9 cellular contexts compared by ENCODE assay signal in the genomic region with DNA sequence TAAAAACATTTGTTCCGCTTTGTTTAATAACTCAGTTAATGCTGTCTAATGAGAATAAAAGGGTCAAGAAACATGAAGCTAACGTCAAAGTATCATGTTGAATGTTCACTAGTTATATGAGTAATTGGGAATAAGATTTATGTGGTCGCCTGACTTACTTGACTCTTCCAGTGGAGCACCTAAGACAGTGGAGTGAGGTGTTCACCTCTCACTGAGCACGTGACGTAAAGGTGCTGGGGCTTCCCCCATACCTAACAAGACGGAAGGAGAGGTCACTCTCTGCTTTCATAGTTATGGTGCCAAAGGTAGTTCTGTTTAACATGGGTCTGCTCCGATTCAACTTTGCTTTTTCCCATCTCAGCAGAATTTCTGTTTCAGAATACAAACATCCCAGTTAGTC. TPM values are rescaled to one million over a fixed set of nuclear protein-coding genes. Genes with fewer than 3 reads are reported as not detected.
A peak's percentile ranks its signal among the peaks of the same experiment; 100 is the strongest.
DNase-seq lines count a peak whose midpoint lies in the region; ATAC-seq and TF ChIP-seq lines count a peak whose summit lies in the region.
"Had no signal": no experiment of that assay in that cellular context is flagged by ENCODE, and none has a peak within 500 bp of the region (broad histone marks: within the 10 kb centered on the region; RNA-seq: fewer than 3 reads in every experiment).

No MANE protein-coding gene starts in this region.

- peaks cover 30 to 34% (median 30%) of the 10 kb centered on the region in 3 donors for H3K4me1 Mint-ChIP-seq in IgD-negative memory B cell

- ATAC-seq in GM18907 (IDR thresholded peaks at IDR 0.05; ENCODE audit: unreplicated experiment), result peak; percentile 74
- ATAC-seq in GM21825 (IDR thresholded peaks at IDR 0.05; ENCODE audit: unreplicated experiment), result peak; percentile 65

- H2AFZ ChIP-seq in trophoblast cell (ENCODE audit: insufficient read depth, low read length, poor library complexity), result no peak overlapping the region

- in situ Hi-C loops in HAP-1 (cut with MboI; ENCODE audit: low sequenced_read_pairs), result loop anchor here (25.0 kb wide), 1 partner anchor 454 kb away; a partner anchor contains a TSS

- WGBS in trophoblast cell (ENCODE audit: extremely low coverage, insufficient coverage, insufficient read length), result no CpG with 5 or more reads among the region's 7 CpGs

- no peaks in the 10 kb centered on the region for H3K79me2 ChIP-seq in trophoblast cell (ENCODE audit: control insufficient read depth, insufficient read depth, low read length, poor library complexity)

- no peak overlapping the region for H3K4me2 ChIP-seq in trophoblast cell (ENCODE audit: low read length)

- H3K4me1 ChIP-seq in trophoblast cell (ENCODE audit: control insufficient read depth in 1 of 2, insufficient read depth in 2 of 2, low read length in 2 of 2), result no peaks in the 10 kb centered on the region
- no peaks in the 10 kb centered on the region for H3K4me1 ChIP-seq in left ventricle myocardium inferior
- H3K4me1 ChIP-seq in HAP-1, result peaks cover 4% of the 10 kb centered on the region; the same call in 1 of the 2 replicates

- H3K4me3 ChIP-seq in trophoblast cell (ENCODE audit: low read depth, low read length) (no peak overlapping the region), left ventricle myocardium inferior (no peak overlapping the region), HAP-1 (no peak overlapping the region)

- H3K27me3 ChIP-seq in trophoblast cell (ENCODE audit: insufficient read depth, low read length), result no peaks in the 10 kb centered on the region
- peaks cover 27% of the 10 kb centered on the region for H3K27me3 ChIP-seq in left ventricle myocardium inferior (ENCODE audit: low read depth)
- peaks cover 2% of the 10 kb centered on the region; the same call in 1 of the 2 replicates for H3K27me3 ChIP-seq in HAP-1 (ENCODE audit: low read depth)

- no peak overlapping the region for H3K23ac ChIP-seq in trophoblast cell (ENCODE audit: low read length)

- no peak overlapping the region for H3K9ac ChIP-seq in trophoblast cell (ENCODE audit: low read length)

- H3K9me3 ChIP-seq in trophoblast cell (ENCODE audit: insufficient read depth, low read depth, low read length), result no peaks in the 10 kb centered on the region
- H3K9me3 ChIP-seq in left ventricle myocardium inferior (replicated peaks), result no peaks in the 10 kb centered on the region
- H3K9me3 ChIP-seq in HAP-1, result no peaks in the 10 kb centered on the region

- no peak overlapping the region for H4K91ac ChIP-seq in trophoblast cell (ENCODE audit: low read depth, low read length)

- H3K27ac Mint-ChIP-seq in IgD-negative memory B cell, result peak overlapping the region; percentile 79 to 87 (median 86)

- H2BK120ac ChIP-seq in trophoblast cell (ENCODE audit: insufficient read depth, low read length, poor library complexity), result no peak overlapping the region

- no peaks in the 10 kb centered on the region for H3K27me3 Mint-ChIP-seq in IgD-negative memory B cell

- no peak overlapping the region for H2BK5ac ChIP-seq in trophoblast cell (ENCODE audit: low read depth, low read length, poor library complexity)

- H3K36me3 Mint-ChIP-seq in IgD-negative memory B cell, result peaks cover 5% of the 10 kb centered on the region

- no peak overlapping the region for H3K27ac ChIP-seq in trophoblast cell (ENCODE audit: low read depth, low read length)
- no peak overlapping the region for H3K27ac ChIP-seq in left ventricle myocardium inferior (replicated peaks)

- peak overlapping the region; percentile 80 for H2BK12ac ChIP-seq in trophoblast cell (ENCODE audit: low read length)

- no peaks in the 10 kb centered on the region for H3K79me1 ChIP-seq in trophoblast cell (ENCODE audit: low read length)

- H3K4ac ChIP-seq in trophoblast cell (ENCODE audit: low read depth, low read length), result no peak overlapping the region

- H3K14ac ChIP-seq in trophoblast cell (ENCODE audit: low read length), result no peak overlapping the region

- intact Hi-C loops in left ventricle myocardium inferior (cut with micrococcal nuclease), result loop anchor here (10.0 kb wide), 1 partner anchor 92 kb away; no protein-coding TSS in a partner anchor

- TF ChIP-seq CTCF in left ventricle myocardium inferior (IDR thresholded peaks at IDR 0.05; ENCODE audit: borderline replicate concordance), result no peak

- H3K9me3 Mint-ChIP-seq in IgD-negative memory B cell, result peaks cover 0 to 6% (median 6%) of the 10 kb centered on the region in 3 donors

- no peak overlapping the region for H4K12ac ChIP-seq in trophoblast cell (ENCODE audit: low read depth, low read length)

- H3K36me3 ChIP-seq in trophoblast cell (ENCODE audit: control insufficient read depth in 1 of 2, insufficient read depth in 2 of 2, low read length in 2 of 2), result no peaks in the 10 kb centered on the region
- no peaks in the 10 kb centered on the region for H3K36me3 ChIP-seq in left ventricle myocardium inferior
- H3K36me3 ChIP-seq in HAP-1 (replicated peaks), result no peaks in the 10 kb centered on the region

- H3K4me3 Mint-ChIP-seq in IgD-negative memory B cell, result peak overlapping the region; percentile 86 to 98 (median 96)

- H3K18ac ChIP-seq in trophoblast cell (ENCODE audit: low read length), result no peak overlapping the region

- no peak overlapping the region for H2AK5ac ChIP-seq in trophoblast cell (ENCODE audit: low read length)

- no peak overlapping the region for H4K8ac ChIP-seq in trophoblast cell (ENCODE audit: low read depth, low read length)

- peak in 1 of 2 donors; percentile 9 for DNase-seq in trophoblast cell
- DNase-seq in left ventricle myocardium inferior, result no peak
- DNase-seq in HAP-1 (ENCODE audit: low spot score in 2 of 2), result no peak
- no peak for DNase-seq in NCI-H510A treated with DMSO at 0.1 percent for 48 hours (lab: John Stamatoyannopoulos, UW)
- DNase-seq in NCI-H2171 (lab: John Stamatoyannopoulos, UW), result no peak
- DNase-seq: SIG-M5 had no signal

RNA-seq across cellular contexts. Expression of a gene that starts 0.7 kb away (rescaled TPM):
- polyA plus RNA-seq in IgD-negative memory B cell, result 10.9 TPM
- 1.2 TPM in 2 replicates for polyA plus RNA-seq in trophoblast cell (2013)
- not detected for total RNA-seq in left ventricle myocardium inferior

RNA-seq across cellular contexts. Expression of a gene that starts 13.3 kb away (rescaled TPM):
- polyA plus RNA-seq in IgD-negative memory B cell, result 47.1 TPM
- 45.7 and 47.5 TPM in 2 replicates for polyA plus RNA-seq in trophoblast cell (2013)
- total RNA-seq in left ventricle myocardium inferior, result 224 TPM
